29 cellular contexts compared by ENCODE assay signal in the genomic region with DNA sequence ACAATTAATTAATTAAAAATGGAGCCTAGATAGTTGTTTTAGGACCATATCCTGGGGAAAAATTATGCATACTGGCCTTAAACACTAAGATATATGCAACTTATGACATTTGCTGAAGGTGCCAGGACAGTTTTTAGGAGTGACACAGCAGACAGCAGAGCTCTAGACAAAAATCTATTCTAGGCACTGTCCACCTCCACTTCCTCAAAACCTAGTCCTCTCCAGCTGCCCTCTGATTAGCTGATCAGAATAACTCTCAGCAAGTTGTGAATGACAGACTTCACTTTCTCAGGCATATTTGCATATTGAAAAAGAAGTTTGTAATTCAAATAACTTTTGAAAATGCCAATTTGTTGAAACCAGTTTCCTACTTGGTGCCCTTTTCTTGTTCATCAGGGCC.
"Had no signal": no experiment of that assay in that cellular context is flagged by ENCODE, and none has a peak within 500 bp of the region (broad histone marks: within the 10 kb centered on the region; RNA-seq: fewer than 3 reads in every experiment).

No MANE protein-coding gene starts in this region.

- H3K36me3 Mint-ChIP-seq: activated CD4-positive, alpha-beta memory T cell treated with anti-CD3 and anti-CD28 coated beads for 36 hours; activated CD8-positive, alpha-beta memory T cell treated with anti-CD3 and anti-CD28 coated beads, Interleukin-2, amount 10 ng/mL, durations not matched to agents 7 days and 5 days; activated naive CD4-positive, alpha-beta T cell treated with anti-CD3 and anti-CD28 coated beads, Interleukin-2, amount 10 ng/mL, durations not matched to agents 7 days and 5 days; activated naive CD4-positive, alpha-beta T cell treated with anti-CD3 and anti-CD28 coated beads, Interleukin-2, amount 50 U/mL, for 72 hours; activated naive CD8-positive, alpha-beta T cell treated with anti-CD3 and anti-CD28 coated beads, Interleukin-2, amount 10 ng/mL, durations not matched to agents 7 days and 5 days; brain; WTC11 had no signal

- H3K4me1 Mint-ChIP-seq: activated CD8-positive, alpha-beta memory T cell treated with anti-CD3 and anti-CD28 coated beads, Interleukin-2, amount 10 ng/mL, durations not matched to agents 7 days and 5 days; activated naive CD4-positive, alpha-beta T cell treated with anti-CD3 and anti-CD28 coated beads, Interleukin-2, amount 10 ng/mL, durations not matched to agents 7 days and 5 days; activated naive CD8-positive, alpha-beta T cell treated with anti-CD3 and anti-CD28 coated beads, Interleukin-2, amount 10 ng/mL, durations not matched to agents 7 days and 5 days; endodermal cell; T-helper 17 cell; WTC11 had no signal

- H3K9me3 Mint-ChIP-seq: activated CD4-positive, alpha-beta memory T cell treated with anti-CD3 and anti-CD28 coated beads for 36 hours; activated naive CD4-positive, alpha-beta T cell treated with anti-CD3 and anti-CD28 coated beads, Interleukin-2, amount 10 ng/mL, durations not matched to agents 7 days and 5 days; activated naive CD4-positive, alpha-beta T cell treated with anti-CD3 and anti-CD28 coated beads, Interleukin-2, amount 50 U/mL, for 72 hours; activated naive CD8-positive, alpha-beta T cell treated with anti-CD3 and anti-CD28 coated beads, Interleukin-2, amount 10 ng/mL, durations not matched to agents 7 days and 5 days; activated T-helper 1 cell treated with anti-CD3 and anti-CD28 coated beads, Interleukin-12 subunit alpha, Interleukin-12 subunit beta, Interleukin-2, Interleukin-4 antibody, amounts not matched to agents 30 ng/mL and 10 ng/mL and 1 ng/mL, durations not matched to agents 14 hours and 24 hours and 36 hours; activated T-helper 2 cell treated with anti-CD3 and anti-CD28 coated beads, Interferon-gamma antibody, Interleukin-2, Interleukin-4, amounts not matched to agents 10 μg/mL and 5 μg/mL and 100 μg/mL, durations not matched to agents 14 hours and 24 hours and 36 hours; brain; dendritic cell treated with granulocyte-macrophage colony-stimulating factor and Interleukin-4, amounts not matched to agents 40 ng/mL and 50 ng/mL, for 4 days; endodermal cell; T-helper 2 cell treated with Interferon-gamma antibody and Interleukin-4, amounts not matched to agents 5 μg/mL and 100 μg/mL, for 36 hours; WTC11 had no signal

- H3K27me3 Mint-ChIP-seq: activated CD4-positive, alpha-beta memory T cell treated with anti-CD3 and anti-CD28 coated beads for 36 hours; activated CD8-positive, alpha-beta memory T cell treated with anti-CD3 and anti-CD28 coated beads, Interleukin-2, amount 10 ng/mL, durations not matched to agents 7 days and 5 days; activated naive CD4-positive, alpha-beta T cell treated with anti-CD3 and anti-CD28 coated beads, Interleukin-2, amount 10 ng/mL, durations not matched to agents 7 days and 5 days; brain had no signal

- H3K4me3 Mint-ChIP-seq: activated CD4-positive, alpha-beta memory T cell treated with anti-CD3 and anti-CD28 coated beads for 36 hours; activated CD8-positive, alpha-beta memory T cell treated with anti-CD3 and anti-CD28 coated beads, Interleukin-2, amount 10 ng/mL, durations not matched to agents 7 days and 5 days; activated CD8-positive, alpha-beta T cell treated with anti-CD3 and anti-CD28 coated beads, Interleukin-2, amount 10 ng/mL, durations not matched to agents 7 days and 5 days; activated naive CD4-positive, alpha-beta T cell treated with anti-CD3 and anti-CD28 coated beads, Interleukin-2, amount 10 ng/mL, durations not matched to agents 7 days and 5 days; activated naive CD8-positive, alpha-beta T cell treated with anti-CD3 and anti-CD28 coated beads, Interleukin-2, amount 10 ng/mL, durations not matched to agents 7 days and 5 days; activated T-helper 1 cell treated with anti-CD3 and anti-CD28 coated beads, Interleukin-12 subunit alpha, Interleukin-12 subunit beta, Interleukin-2, Interleukin-4 antibody, amounts not matched to agents 30 ng/mL and 10 ng/mL and 1 ng/mL, durations not matched to agents 14 hours and 24 hours and 36 hours; brain; dendritic cell treated with granulocyte-macrophage colony-stimulating factor and Interleukin-4, amounts not matched to agents 40 ng/mL and 50 ng/mL, for 4 days; endodermal cell; T-helper 17 cell; T-helper 2 cell treated with Interferon-gamma antibody and Interleukin-4, amounts not matched to agents 5 μg/mL and 100 μg/mL, for 36 hours; WTC11 had no signal

- H3K27ac Mint-ChIP-seq: activated CD4-positive, alpha-beta memory T cell treated with anti-CD3 and anti-CD28 coated beads for 36 hours; activated CD8-positive, alpha-beta memory T cell treated with anti-CD3 and anti-CD28 coated beads, Interleukin-2, amount 10 ng/mL, durations not matched to agents 7 days and 5 days; activated CD8-positive, alpha-beta T cell treated with anti-CD3 and anti-CD28 coated beads, Interleukin-2, amount 10 ng/mL, durations not matched to agents 7 days and 5 days; activated naive CD4-positive, alpha-beta T cell treated with anti-CD3 and anti-CD28 coated beads, Interleukin-2, amount 10 ng/mL, durations not matched to agents 7 days and 5 days; activated naive CD4-positive, alpha-beta T cell treated with anti-CD3 and anti-CD28 coated beads, Interleukin-2, amount 50 U/mL, for 72 hours; activated naive CD8-positive, alpha-beta T cell treated with anti-CD3 and anti-CD28 coated beads, Interleukin-2, amount 10 ng/mL, durations not matched to agents 7 days and 5 days; activated T-helper 1 cell treated with anti-CD3 and anti-CD28 coated beads, Interleukin-12 subunit alpha, Interleukin-12 subunit beta, Interleukin-2, Interleukin-4 antibody, amounts not matched to agents 30 ng/mL and 10 ng/mL and 1 ng/mL, durations not matched to agents 14 hours and 24 hours and 36 hours; activated T-helper 2 cell treated with anti-CD3 and anti-CD28 coated beads, Interferon-gamma antibody, Interleukin-2, Interleukin-4, amounts not matched to agents 10 μg/mL and 5 μg/mL and 100 μg/mL, durations not matched to agents 14 hours and 24 hours and 36 hours; brain; dendritic cell treated with granulocyte-macrophage colony-stimulating factor and Interleukin-4, amounts not matched to agents 40 ng/mL and 50 ng/mL, for 4 days; endodermal cell; T-helper 17 cell; T-helper 2 cell treated with Interferon-gamma antibody and Interleukin-4, amounts not matched to agents 5 μg/mL and 100 μg/mL, for 36 hours; WTC11 had no signal

- DNase-seq: activated CD4-positive, alpha-beta memory T cell treated with anti-CD3 and anti-CD28 coated beads for 36 hours; activated CD4-positive, alpha-beta T cell treated with anti-CD3 and anti-CD28 coated beads for 48 hours; activated CD8-positive, alpha-beta memory T cell treated with anti-CD3 and anti-CD28 coated beads, Interleukin-2, amount 10 ng/mL, durations not matched to agents 7 days and 5 days; activated CD8-positive, alpha-beta memory T cell treated with anti-CD3 and anti-CD28 coated beads, Interleukin-2, amount 50 U/mL, for 4 hours; activated CD8-positive, alpha-beta T cell treated with anti-CD3 and anti-CD28 coated beads, Interleukin-2, amount 10 ng/mL, durations not matched to agents 7 days and 5 days; activated effector memory CD4-positive, alpha-beta T cell treated with anti-CD3 and anti-CD28 coated beads, Interleukin-2, amount 50 U/mL, for 16 hours; activated naive CD4-positive, alpha-beta T cell; activated naive CD4-positive, alpha-beta T cell treated with anti-CD3 and anti-CD28 coated beads, Interleukin-2, amount 10 ng/mL, durations not matched to agents 7 days and 5 days; activated naive CD8-positive, alpha-beta T cell treated with anti-CD3 and anti-CD28 coated beads, Interleukin-2, amount 10 ng/mL, durations not matched to agents 7 days and 5 days; activated T-cell treated with anti-CD3 and anti-CD28 coated beads, Interleukin-2, amount 50 U/mL, for 1 hour; activated T-cell treated with anti-CD3 and anti-CD28 coated beads, Interleukin-2, amount 50 U/mL, for 48 hours; central memory CD4-positive, alpha-beta T cell; cerebellar nuclear complex; dorsolateral prefrontal cortex; effector memory CD4-positive, alpha-beta T cell; endodermal cell; foreskin fibroblast; glutamatergic neuron; heart left ventricle; T-helper 1 cell; T-helper 17 cell; T1000 had no signal
